ENCODE assay signal across 20 cellular contexts in genomic region chr14:84965279-84965678, GRCh38.
DNase-seq lines count a peak whose midpoint lies in the region; ATAC-seq, FAIRE-seq and TF ChIP-seq lines count a peak whose summit lies in the region.
"Had no signal": no experiment of that assay in that cellular context is flagged by ENCODE, and none has a peak within 500 bp of the region (broad histone marks: within the 10 kb centered on the region; RNA-seq: fewer than 3 reads in every experiment).

No MANE protein-coding gene starts in this region.

- no peak overlapping the region for H3K4ac ChIP-seq in IMR-90 (ENCODE audit: low read depth, low read length)

- intact Hi-C loops in IMR-90 (cut with micrococcal nuclease) (no loop called here), endothelial cell of umbilical vein (cut with micrococcal nuclease) (loop anchor here (5.0 to 10.0 kb wide), 3 partner anchors 343 to 820 kb away; no protein-coding TSS in a partner anchor), mucosa of descending colon (cut with DNase I, micrococcal nuclease) (no loop called here)

- POLR2A ChIA-PET in A549 (lab: Yijun Ruan, JAX) (no interaction called here), IMR-90 (lab: Charles Lee; ENCODE audit: unreplicated experiment) (no interaction called here), endothelial cell of umbilical vein (lab: Charles Lee) (no interaction called here)

- ATAC-seq in A549 (no peak), IMR-90 (ENCODE audit: low read depth) (no peak), mucosa of descending colon (no peak)
- ATAC-seq: CD8-positive, alpha-beta T cell had no signal

- H3K23ac ChIP-seq in IMR-90 (ENCODE audit: low read depth, low read length): no peak overlapping the region

- H2BK120ac ChIP-seq in IMR-90 (ENCODE audit: low read depth, low read length): no peak overlapping the region

- H4K20me1 ChIP-seq in IMR-90 (ENCODE audit: insufficient read depth, low read length) (no peaks in the 10 kb centered on the region), endothelial cell of umbilical vein (replicated peaks; ENCODE audit: control insufficient read depth, extremely low read depth, insufficient read depth, low read length) (no peaks in the 10 kb centered on the region)
- H4K20me1 ChIP-seq: BLaER1 treated with 17β-estradiol and CSF1 and Interleukin-3, amounts not matched to agents 10 nM and 100 nM had no signal

- H3K14ac ChIP-seq in IMR-90 (replicated peaks; ENCODE audit: low read depth, low read length): no peak overlapping the region

- no peak for TF ChIP-seq EP300 in A549 (IDR thresholded peaks at IDR 0.05)

- TF ChIP-seq POLR2A in A549 (IDR thresholded peaks at IDR 0.05; ENCODE audit: low read length) (no peak), IMR-90 (IDR thresholded peaks at IDR 0.05; ENCODE audit: low read depth, low read length) (no peak), endothelial cell of umbilical vein (IDR thresholded peaks at IDR 0.05; ENCODE audit: low read depth, low read length) (no peak)

- BruUV-seq in IMR-90 (replicated peaks; lab: Mats Ljungman, UMichigan): no TSS peak
- no TSS peak for BruUV-seq in endothelial cell of umbilical vein (replicated peaks; lab: Mats Ljungman, UMichigan)

- H3K4me3 ChIP-seq in A549 (no peak overlapping the region), IMR-90 (ENCODE audit: insufficient read depth, low read depth, low read length) (no peak overlapping the region), endothelial cell of umbilical vein (replicated peaks in 1 of 3; ENCODE audit: insufficient read depth in 1 of 3, low read depth in 1 of 3, low read length in 3 of 3) (no peak overlapping the region), mucosa of descending colon (no peak overlapping the region)
- H3K4me3 ChIP-seq: BLaER1 treated with 17β-estradiol and CSF1 and Interleukin-3, amounts not matched to agents 10 nM and 100 nM had no signal

- no peak overlapping the region for H4K91ac ChIP-seq in IMR-90 (ENCODE audit: insufficient read depth, low read depth, low read length)

- TF ChIP-seq CTCF in A549 (IDR thresholded peaks at IDR 0.05) (no peak), IMR-90 (conservative IDR thresholded peaks at IDR 0.05; ENCODE audit: low read depth, low read length) (no peak), endothelial cell of umbilical vein (IDR thresholded peaks at IDR 0.05; ENCODE audit: extremely low read depth in 1 of 2, insufficient read depth in 1 of 2, low read depth in 1 of 2, low read length in 2 of 2) (no peak), mucosa of descending colon (IDR thresholded peaks at IDR 0.05) (no peak)

- H3K79me1 ChIP-seq in IMR-90 (ENCODE audit: low read depth in 1 of 2, low read length in 2 of 2): no peaks in the 10 kb centered on the region

- H2AFZ ChIP-seq in IMR-90 (replicated peaks; ENCODE audit: low read length, poor library complexity) (no peak overlapping the region), endothelial cell of umbilical vein (ENCODE audit: low read depth, low read length) (no peak overlapping the region)

- H3K9ac ChIP-seq in IMR-90 (ENCODE audit: low read depth, low read length) (no peak overlapping the region), endothelial cell of umbilical vein (replicated peaks; ENCODE audit: extremely low read depth, insufficient read depth, low read length) (no peak overlapping the region)
- H3K9ac ChIP-seq: BLaER1 treated with 17β-estradiol and CSF1 and Interleukin-3, amounts not matched to agents 10 nM and 100 nM had no signal

- H3K79me2 ChIP-seq in endothelial cell of umbilical vein (ENCODE audit: control insufficient read depth, insufficient read depth, low read length): no peaks in the 10 kb centered on the region

- CTCF ChIA-PET in A549 (lab: Yijun Ruan, JAX): no interaction called here
- CTCF ChIA-PET in IMR-90 (lab: Yijun Ruan, JAX): interaction anchor here (0.6 kb wide), 1 partner anchor 457 kb away, joined by 3 read pairs; no protein-coding TSS in a partner anchor
- CTCF ChIA-PET in endothelial cell of umbilical vein (lab: Charles Lee): interaction anchor here (1.2 to 4.5 kb wide), 3 partner anchors 11 to 563 kb away, joined by 4 to 23 read pairs (median 8); partner anchors contain the start of gene FLRT2

- H3K36me3 ChIP-seq in IMR-90 (ENCODE audit: control insufficient read depth, insufficient read depth, low read length) (no peaks in the 10 kb centered on the region), endothelial cell of umbilical vein (ENCODE audit: control insufficient read depth in 2 of 2, extremely low read depth in 1 of 2, insufficient read depth in 2 of 2, low read length in 2 of 2) (no peaks in the 10 kb centered on the region), mucosa of descending colon (ENCODE audit: low read depth) (no peaks in the 10 kb centered on the region)
- H3K36me3 ChIP-seq: BLaER1 treated with 17β-estradiol and CSF1 and Interleukin-3, amounts not matched to agents 10 nM and 100 nM had no signal

- H2BK15ac ChIP-seq in IMR-90 (ENCODE audit: low read depth, low read length): no peak overlapping the region

- H3K56ac ChIP-seq in IMR-90 (ENCODE audit: extremely low read depth, insufficient read depth, low read length): no peak overlapping the region

- no peaks in the 10 kb centered on the region for H3K9me3 ChIP-seq in A549
- H3K9me3 ChIP-seq in IMR-90 (ENCODE audit: control insufficient read depth, insufficient read depth, low read length): no peaks in the 10 kb centered on the region
- no peaks in the 10 kb centered on the region for H3K9me3 ChIP-seq in endothelial cell of umbilical vein (replicated peaks; ENCODE audit: control insufficient read depth, insufficient read depth, low read length)
- peaks cover 8% of the 10 kb centered on the region for H3K9me3 ChIP-seq in mucosa of descending colon
- H3K9me3 ChIP-seq: BLaER1 treated with 17β-estradiol and CSF1 and Interleukin-3, amounts not matched to agents 10 nM and 100 nM; Caco-2 had no signal

- H3K18ac ChIP-seq in IMR-90 (ENCODE audit: low read depth, low read length): no peak overlapping the region

- no peak overlapping the region for H3K27ac ChIP-seq in A549
- H3K27ac ChIP-seq in IMR-90 (ENCODE audit: insufficient read depth, low read length): no peak overlapping the region
- peak overlapping the region; percentile 20 for H3K27ac ChIP-seq in endothelial cell of umbilical vein (ENCODE audit: insufficient read depth, low read depth, low read length)
- H3K27ac ChIP-seq: BLaER1 treated with 17β-estradiol and CSF1 and Interleukin-3, amounts not matched to agents 10 nM and 100 nM; C4-2B had no signal

- no peak overlapping the region for H4K8ac ChIP-seq in IMR-90 (ENCODE audit: low read depth in 2 of 2, low read length in 2 of 2)

- in situ Hi-C loops in IMR-90 (cut with MboI; ENCODE audit: low sequenced_read_pairs): no loop called here

- H4K5ac ChIP-seq in IMR-90 (ENCODE audit: low read depth, low read length): no peak overlapping the region

- dilution Hi-C loops in IMR-90 (cut with HindIII; ENCODE audit: low sequenced_read_pairs, unreplicated experiment): no loop called here
- dilution Hi-C loops in endothelial cell of umbilical vein (cut with MboI; ENCODE audit: extremely low pct_ligation_motif_present, low sequenced_read_pairs): no loop called here

- WGBS in A549 (ENCODE audit: missing lambda C conversion rate): 13% methylated on average over 4 of the region's 4 CpGs
- no CpG with 5 or more reads among the region's 4 CpGs for WGBS in IMR-90 (ENCODE audit: extremely low coverage in 2 of 2, insufficient read length in 1 of 2), 2 experiments

- no peak overlapping the region for H2BK20ac ChIP-seq in IMR-90 (ENCODE audit: low read depth, low read length)

- H3K9me1 ChIP-seq in IMR-90 (ENCODE audit: insufficient read depth, low read length) (no peaks in the 10 kb centered on the region), endothelial cell of umbilical vein (replicated peaks; ENCODE audit: control insufficient read depth, extremely low read depth, insufficient read depth, low read length) (no peaks in the 10 kb centered on the region)

- no peak overlapping the region for H2BK5ac ChIP-seq in IMR-90 (ENCODE audit: low read depth, low read length, poor library complexity, severe bottlenecking)

- H3K4me1 ChIP-seq in A549 (no peaks in the 10 kb centered on the region), IMR-90 (ENCODE audit: control insufficient read depth, insufficient read depth, low read length) (no peaks in the 10 kb centered on the region), endothelial cell of umbilical vein (ENCODE audit: control insufficient read depth, extremely low read depth, insufficient read depth, low read length) (peaks cover 30% of the 10 kb centered on the region), mucosa of descending colon (ENCODE audit: low read depth) (no peaks in the 10 kb centered on the region)
- H3K4me1 ChIP-seq: BLaER1 treated with 17β-estradiol and CSF1 and Interleukin-3, amounts not matched to agents 10 nM and 100 nM; Caco-2 had no signal

- H3K27me3 ChIP-seq in IMR-90 (ENCODE audit: control insufficient read depth, insufficient read depth, low read length) (no peaks in the 10 kb centered on the region), endothelial cell of umbilical vein (ENCODE audit: control insufficient read depth in 2 of 2, insufficient read depth in 2 of 2, low read length in 2 of 2) (no peaks in the 10 kb centered on the region)
- H3K27me3 ChIP-seq: BLaER1 treated with 17β-estradiol and CSF1 and Interleukin-3, amounts not matched to agents 10 nM and 100 nM had no signal

- FAIRE-seq in A549 (lab: Jason Lieb, UNC) (no peak), endothelial cell of umbilical vein (lab: Jason Lieb, UNC) (no peak)
- FAIRE-seq: A204.1, D721Med, G401.6, GM12891, GM18507 had no signal

- no peak overlapping the region for H3K4me2 ChIP-seq in A549
- H3K4me2 ChIP-seq in IMR-90 (ENCODE audit: low read depth, low read length): no peak overlapping the region
- H3K4me2 ChIP-seq in endothelial cell of umbilical vein (ENCODE audit: insufficient read depth, low read length): no peak overlapping the region
- H3K4me2 ChIP-seq: BLaER1 treated with 17β-estradiol and CSF1 and Interleukin-3, amounts not matched to agents 10 nM and 100 nM had no signal

- H2AK5ac ChIP-seq in IMR-90 (ENCODE audit: low read depth, low read length): no peak overlapping the region

- TF ChIP-seq RAD21 in A549 (conservative IDR thresholded peaks at IDR 0.05 in 1 of 2, IDR thresholded peaks at IDR 0.05 in 1 of 2) (no peak), IMR-90 (IDR thresholded peaks at IDR 0.05; ENCODE audit: low read length) (no peak)

- H2AK9ac ChIP-seq in IMR-90 (replicated peaks; ENCODE audit: low read depth, low read length, poor library complexity): no peak overlapping the region

- DNase-seq in A549 (ENCODE audit: low read depth in 1 of 2, low spot score in 1 of 2): no peak
- DNase-seq in IMR-90: no peak
- no peak for DNase-seq in endothelial cell of umbilical vein (ENCODE audit: low read depth, low spot score)
- DNase-seq in activated naive CD4-positive, alpha-beta T cell treated with Interleukin-2 at 50 U/mL for 16 hours: no peak
- no peak for DNase-seq in mucosa of descending colon
- DNase-seq: 8988T; AML-193; Caco-2; Calu3; CD4-positive, alpha-beta T cell; CD8-positive, alpha-beta T cell; DMS79 treated with DMSO at 0.1 percent for 48 hours; GF-D8 had no signal

TF ChIP-seq in A549, 52 proteins besides CTCF, POLR2A, EP300 and RAD21 (continues in another document):
- no peak for TF ChIP-seq CBX8 (IDR thresholded peaks at IDR 0.05)

TF ChIP-seq in IMR-90, 13 proteins besides CTCF, POLR2A, EP300 and RAD21 (continues in another document):
- no peak for TF ChIP-seq RFX5 (IDR thresholded peaks at IDR 0.05; ENCODE audit: low read depth, low read length)

TF ChIP-seq in endothelial cell of umbilical vein, 7 proteins besides CTCF, POLR2A, EP300 and RAD21 (continues in another document):
- no peak for TF ChIP-seq MYC (IDR thresholded peaks at IDR 0.05; ENCODE audit: low read depth, low read length)
